Comparison of ENCODE assay signal across 26 cellular contexts in the genomic region with DNA sequence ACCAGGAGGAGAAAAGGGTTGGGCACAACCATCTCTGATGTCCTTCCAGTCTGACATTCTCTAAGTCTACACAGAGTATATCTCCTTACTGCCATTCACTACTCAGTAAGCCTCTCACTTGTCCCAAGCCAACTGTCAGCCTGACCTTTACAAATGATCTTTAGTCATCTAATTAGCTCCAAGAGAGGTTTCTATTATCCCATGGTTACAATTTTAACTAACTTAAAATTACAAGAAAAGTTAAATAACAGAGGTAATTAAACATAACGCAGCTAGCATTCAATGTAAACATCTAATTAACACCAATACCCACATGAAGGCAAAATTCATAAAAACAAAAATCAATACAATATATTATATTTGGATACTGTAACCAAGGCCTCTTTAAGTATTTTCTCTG.
"Had no signal": no experiment of that assay in that cellular context is flagged by ENCODE, and none has a peak within 500 bp of the region (broad histone marks: within the 10 kb centered on the region; RNA-seq: fewer than 3 reads in every experiment).

No MANE protein-coding gene starts in this region.

- H3K4me1 ChIP-seq: pancreas, stomach, testis, thyroid gland, transverse colon, upper lobe of left lung, vagina had no signal

- H3K4me3 Mint-ChIP-seq: mesothelial cell of epicardium; naive B cell; natural killer cell; nephron progenitor cell; stimulated activated naive B cell treated with anti-CD40 and anti-IgM and Interleukin-4, amounts not matched to agents 10 μg/mL and 1 μg/mL and 100 μg/mL, for 72 hours had no signal

- H3K36me3 Mint-ChIP-seq: mesothelial cell of epicardium; naive B cell; stimulated activated naive B cell treated with anti-CD40 and anti-IgM and Interleukin-4, amounts not matched to agents 10 μg/mL and 1 μg/mL and 100 μg/mL, for 72 hours had no signal

- H3K36me3 ChIP-seq: left ventricle myocardium inferior, pancreas, prostate gland, stomach, thyroid gland, transverse colon, upper lobe of left lung, vagina had no signal

- H3K27ac ChIP-seq: left ventricle myocardium inferior, pancreas, prostate gland, skin epidermis, stomach, testis, thyroid gland, transverse colon, upper lobe of left lung, vagina had no signal

- H3K9me3 Mint-ChIP-seq: mesothelial cell of epicardium, nephron progenitor cell had no signal

- H3K4me1 Mint-ChIP-seq: naive B cell; natural killer cell; stimulated activated naive B cell treated with anti-CD40 and anti-IgM and Interleukin-4, amounts not matched to agents 10 μg/mL and 1 μg/mL and 100 μg/mL, for 72 hours had no signal

- H3K27me3 Mint-ChIP-seq: naive B cell; stimulated activated naive B cell treated with anti-CD40 and anti-IgM and Interleukin-4, amounts not matched to agents 10 μg/mL and 1 μg/mL and 100 μg/mL, for 72 hours had no signal

- DNase-seq: islet precursor cell; left ventricle myocardium inferior; mesendoderm; naive B cell; natural killer cell; nephron progenitor cell; pancreas; posterior cingulate gyrus; retina; right cardiac atrium; stimulated activated CD4-positive, alpha-beta T cell treated with anti-CD3 and anti-CD28 coated beads, Interleukin-12 subunit alpha, Interleukin-12 subunit beta, amount 100 ng/mL, for 4 hours; stimulated activated CD4-positive, alpha-beta T cell treated with anti-CD3 and anti-CD28 coated beads, Interleukin-15, amount 100 ng/mL, for 24 hours; stimulated activated CD4-positive, alpha-beta T cell treated with anti-CD3 and anti-CD28 coated beads, Interleukin-2, amount 100 ng/mL, for 24 hours; stimulated activated CD4-positive, alpha-beta T cell treated with anti-CD3 and anti-CD28 coated beads, Interleukin-4, amount 100 ng/mL, for 1 hour; stimulated activated naive B cell treated with anti-CD40 and anti-IgM and Interleukin-4, amounts not matched to agents 10 μg/mL and 1 μg/mL and 100 μg/mL, for 72 hours; stimulated activated naive CD8-positive, alpha-beta T cell treated with anti-CD3 and anti-CD28 coated beads, Interleukin-15, Interleukin-2, amounts not matched to agents 100 U/mL and 50 U/mL, for 24 hours; stomach; testis; thyroid gland; transverse colon; upper lobe of left lung had no signal

- H3K4me3 ChIP-seq: left ventricle myocardium inferior, lung, pancreas, prostate gland, skin epidermis, stomach, testis, thyroid gland, transverse colon, upper lobe of left lung, vagina had no signal

- H3K27me3 ChIP-seq: pancreas, stomach, testis, thyroid gland, transverse colon, upper lobe of left lung, vagina had no signal

- H3K27ac Mint-ChIP-seq: mesothelial cell of epicardium; natural killer cell; nephron progenitor cell; stimulated activated naive B cell treated with anti-CD40 and anti-IgM and Interleukin-4, amounts not matched to agents 10 μg/mL and 1 μg/mL and 100 μg/mL, for 72 hours had no signal

- H3K9me3 ChIP-seq: left ventricle myocardium inferior, pancreas, prostate gland, stomach, testis, thyroid gland, transverse colon, upper lobe of left lung, vagina had no signal
